8 cellular contexts compared by ENCODE assay signal in the genomic region with DNA sequence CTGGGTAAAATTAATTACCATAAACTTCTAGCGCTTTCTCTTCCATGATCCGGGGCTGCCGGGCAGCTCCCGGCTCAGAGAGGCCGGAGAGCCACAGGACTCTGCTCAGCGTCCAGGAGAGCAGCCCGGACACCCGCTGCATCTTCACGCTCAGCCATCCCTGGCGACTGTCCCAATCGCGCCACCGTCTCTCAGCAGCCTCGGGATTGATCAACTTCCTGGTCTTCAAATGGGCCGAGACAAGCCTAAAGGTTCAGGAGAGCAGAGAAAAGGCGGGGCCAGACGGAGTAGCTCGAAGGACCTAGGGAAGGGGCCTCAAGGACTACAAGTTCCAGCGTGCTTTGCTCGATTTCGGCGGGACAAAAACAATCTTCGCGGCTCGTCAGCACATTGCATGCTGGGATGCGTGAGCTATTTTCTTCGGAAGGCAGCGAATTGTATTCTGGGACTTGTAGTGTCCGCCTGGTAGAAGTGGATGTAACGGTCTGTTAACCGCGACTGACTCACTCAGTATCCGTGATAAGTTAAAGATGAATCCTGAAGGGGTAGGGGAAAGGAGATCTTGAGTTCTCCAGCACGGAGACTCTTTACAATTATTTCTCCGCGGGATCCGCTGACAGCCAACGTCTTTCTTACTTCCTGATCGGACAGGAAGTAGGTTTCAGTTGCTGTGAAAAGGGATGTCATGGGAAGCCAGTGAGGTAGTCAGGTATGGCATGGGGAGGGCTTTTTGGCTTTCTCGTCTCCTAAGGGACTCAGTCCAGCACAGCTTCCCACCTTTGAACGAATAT. TPM values are rescaled to one million over a fixed set of nuclear protein-coding genes. Genes with fewer than 3 reads are reported as not detected.
DNase-seq lines count a peak whose midpoint lies in the region; ATAC-seq, FAIRE-seq and TF ChIP-seq lines count a peak whose summit lies in the region.

A gene with protein sequence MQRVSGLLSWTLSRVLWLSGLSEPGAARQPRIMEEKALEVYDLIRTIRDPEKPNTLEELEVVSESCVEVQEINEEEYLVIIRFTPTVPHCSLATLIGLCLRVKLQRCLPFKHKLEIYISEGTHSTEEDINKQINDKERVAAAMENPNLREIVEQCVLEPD (minus strand): TSS at position 212 of the 791 bp plus-strand sequence. CDS start 70 bp downstream, at position 142.

- no peaks in the 10 kb centered on the region for H3K27me3 ChIP-seq in H1 (replicated peaks in 1 of 4; ENCODE audit: control insufficient read depth in 3 of 4, extremely low read depth in 1 of 4, insufficient read depth in 3 of 4, low read length in 3 of 4)

- H3K36me3 Mint-ChIP-seq in memory B cell: peaks cover 4% of the 10 kb centered on the region

- no peaks in the 10 kb centered on the region for H3K9me3 ChIP-seq in H1 (ENCODE audit: insufficient read depth in 2 of 2, low read depth in 1 of 2, low read length in 1 of 2)

- 2% methylated on average over 38 of the region's 41 CpGs; no CpG with 5 or more reads in 1 of the 2 experiments for WGBS in H1 (ENCODE audit: extremely low coverage in 1 of 2, insufficient coverage in 1 of 2, insufficient read length in 1 of 2, insufficient replicate concordance in 2 of 2, low coverage in 1 of 2, low lambda C conversion rate in 2 of 2, missing lambda C conversion rate in 1 of 2), 2 experiments

- no peak for TF ChIP-seq RAD21 in H1 (IDR thresholded peaks at IDR 0.05 in 1 of 2, conservative IDR thresholded peaks at IDR 0.05 in 1 of 2; ENCODE audit: low read depth in 2 of 2, low read length in 2 of 2)

- H4K5ac ChIP-seq in H1 (ENCODE audit: insufficient read length, low read depth, low read length): peak within 1 kb of the TSS; percentile 79

- H2AFZ ChIP-seq in H1 (ENCODE audit: low read length): peak within 1 kb of the TSS; percentile 99

- peaks cover 0 to 52% of the 10 kb centered on the region in 2 experiments; a peak in 2 of 4 replicates for H3K79me2 ChIP-seq in H1 (ENCODE audit: control insufficient read depth in 1 of 2, insufficient read depth in 2 of 2, low read length in 2 of 2)

- peak within 1 kb of the TSS; percentile 100 for H3K4me3 Mint-ChIP-seq in memory B cell

- peak within 1 kb of the TSS; percentile 85 to 92 for H3K4me2 ChIP-seq in H1 (ENCODE audit: insufficient read depth in 1 of 2, low read depth in 2 of 2, low read length in 2 of 2)

- peaks cover 0 to 2% of the 10 kb centered on the region in 2 experiments for H4K20me1 ChIP-seq in H1 (replicated peaks in 1 of 2; ENCODE audit: control insufficient read depth in 1 of 2, insufficient read depth in 2 of 2, low read length in 2 of 2)

- ATAC-seq in GM21360 (IDR thresholded peaks at IDR 0.05; ENCODE audit: unreplicated experiment): peak; percentile 56
- peak; percentile 59 for ATAC-seq in memory B cell (ENCODE audit: low read depth)

- H3K9me3 Mint-ChIP-seq in memory B cell: no peaks in the 10 kb centered on the region

- peak within 1 kb of the TSS; percentile 98 for H3K18ac ChIP-seq in H1 (ENCODE audit: extremely low read depth, low read length)

- H2BK5ac ChIP-seq in H1 (ENCODE audit: low read depth, low read length): peak within 1 kb of the TSS; percentile 80

- H3K4me1 Mint-ChIP-seq in memory B cell: peaks cover 46% of the 10 kb centered on the region

- H3K36me3 ChIP-seq in H1 (ENCODE audit: control insufficient read depth in 2 of 4, insufficient read depth in 4 of 4, low read length in 3 of 4): peaks cover 0 to 9% (median 0%) of the 10 kb centered on the region in 4 experiments; a peak in 2 of 8 replicates

- peaks cover 4% of the 10 kb centered on the region for H3K79me1 ChIP-seq in H1 (ENCODE audit: low read depth, low read length)

- peak; percentile 48 to 74; a peak in 2 of 3 replicates for TF ChIP-seq POLR2A in H1 (IDR thresholded peaks at IDR 0.05; ENCODE audit: control extremely low read depth in 1 of 2, low read depth in 2 of 2, low read length in 2 of 2)

- peak; percentile 90 for DNase-seq in COLO829 (ENCODE audit: low spot score)
- peak; percentile 99 for DNase-seq in HT1080 (ENCODE audit: low read depth)
- peak; percentile 100 for DNase-seq in NOMO-1 treated with DMSO at 0.1 percent for 48 hours (lab: John Stamatoyannopoulos, UW; ENCODE audit: unreplicated experiment)
- peak; percentile 81 to 86 for DNase-seq in activated CD8-positive, alpha-beta memory T cell treated with anti-CD3 and anti-CD28 coated beads for 4 hours (ENCODE audit: low read depth in 2 of 2)
- DNase-seq in H1 (ENCODE audit: low read depth in 1 of 2, low spot score in 2 of 2): peak; percentile 88 to 95
- peak; percentile 82 for DNase-seq in memory B cell (ENCODE audit: low spot score in 2 of 2)
- DNase-seq in stimulated activated CD8-positive, alpha-beta memory T cell treated with anti-CD3 and anti-CD28 coated beads, Interleukin-12 subunit alpha, Interleukin-12 subunit beta, amount 100 ng/mL, for 24 hours (ENCODE audit: extremely low read depth): peak; percentile 83

- peaks cover 12% of the 10 kb centered on the region for H3K23me2 ChIP-seq in H1 (ENCODE audit: low read depth, low read length)

- H3K14ac ChIP-seq in H1 (ENCODE audit: insufficient read length): no peak within 1 kb of the TSS

- H3K9ac ChIP-seq in H1 (replicated peaks in 1 of 4; ENCODE audit: extremely low read depth in 1 of 4, low read depth in 3 of 4, low read length in 3 of 4): peak within 1 kb of the TSS; percentile 32 to 94 (median 84)

- TF ChIP-seq EP300 in H1 (IDR thresholded peaks at IDR 0.05; ENCODE audit: borderline replicate concordance in 1 of 2, low read depth in 2 of 2, low read length in 2 of 2): no peak

- H3K4ac ChIP-seq in H1 (replicated peaks; ENCODE audit: insufficient read length, low read depth, low read length): no peak within 1 kb of the TSS

- no peak within 1 kb of the TSS for H2BK120ac ChIP-seq in H1 (replicated peaks; ENCODE audit: low read depth, low read length)

- peak within 1 kb of the TSS; percentile 35 for H3K56ac ChIP-seq in H1 (replicated peaks; ENCODE audit: insufficient read length, low read depth, low read length)

- no peaks in the 10 kb centered on the region for H3K27me3 Mint-ChIP-seq in memory B cell

- H2BK20ac ChIP-seq in H1 (ENCODE audit: low read length): peak within 1 kb of the TSS; percentile 75

- H3K27ac ChIP-seq in H1 (ENCODE audit: low read depth, low read length): peak within 1 kb of the TSS; percentile 66

- no peak within 1 kb of the TSS for H3K23ac ChIP-seq in H1 (ENCODE audit: insufficient read length)

- peaks cover 2 to 6% (median 4%) of the 10 kb centered on the region in 4 experiments for H3K4me1 ChIP-seq in H1 (replicated peaks in 1 of 4; ENCODE audit: control insufficient read depth in 3 of 4, insufficient read depth in 4 of 4, low read length in 3 of 4)

- POLR2A ChIA-PET in H1 (lab: Charles Lee; ENCODE audit: partially characterized antibody): interaction anchor here (0.6 to 2.1 kb wide), 16 partner anchors 10 to 493 kb away, joined by 3 to 10 read pairs (median 3); partner anchors contain the start of gene PPIB

- no peak within 1 kb of the TSS for H4K91ac ChIP-seq in H1 (replicated peaks; ENCODE audit: insufficient read length, low read length)

- TF ChIP-seq CTCF in H1 (IDR thresholded peaks at IDR 0.05; ENCODE audit: control extremely low read depth in 1 of 3, insufficient read depth in 1 of 3, low read depth in 1 of 3, low read length in 3 of 3): no peak

- no peak within 1 kb of the TSS for H2AK5ac ChIP-seq in H1 (ENCODE audit: low read depth, low read length)

- CTCF ChIA-PET in H1 (lab: Charles Lee; ENCODE audit: partially characterized antibody): interaction anchor here (0.6 to 2.1 kb wide), 9 partner anchors 11 to 293 kb away, joined by 3 to 8 read pairs (median 3); no protein-coding TSS in a partner anchor

- H2BK15ac ChIP-seq in H1 (ENCODE audit: low read length): peak within 1 kb of the TSS; percentile 84; the same call in 1 of the 2 replicates

- peak within 1 kb of the TSS; percentile 99 for H3K27ac Mint-ChIP-seq in memory B cell

- peak within 1 kb of the TSS; percentile 78 to 92 (median 83) for H3K4me3 ChIP-seq in H1 (ENCODE audit: extremely low read depth in 1 of 4, insufficient read depth in 2 of 4, low read depth in 3 of 4, low read length in 4 of 4)

- H4K8ac ChIP-seq in H1 (ENCODE audit: extremely low read depth, insufficient read depth, low read length): peak within 1 kb of the TSS; percentile 88; the same call in 1 of the 2 replicates

- peak; percentile 65 for FAIRE-seq in H1 (lab: Jason Lieb, UNC)

- H2BK12ac ChIP-seq in H1 (ENCODE audit: low read depth, low read length): peak within 1 kb of the TSS; percentile 75

TF ChIP-seq in H1, 55 proteins besides CTCF, POLR2A, EP300 and RAD21 (continues in another document):
- TF ChIP-seq TAF7 (optimal IDR thresholded peaks at IDR 0.05; ENCODE audit: borderline replicate concordance, low read depth, low read length) (peak; percentile 57), USF2 (IDR thresholded peaks at IDR 0.05; ENCODE audit: low read length) (no peak), CTBP2 (IDR thresholded peaks at IDR 0.05; ENCODE audit: borderline replicate concordance, insufficient read depth, insufficient read length, low read length) (peak; percentile 77), HDAC6 (IDR thresholded peaks at IDR 0.05; ENCODE audit: low read depth, low read length) (no peak), CBX5 (IDR thresholded peaks at IDR 0.05; ENCODE audit: low read depth, low read length) (no peak), ZNF274 (IDR thresholded peaks at IDR 0.05; ENCODE audit: borderline replicate concordance, extremely low read depth, low read length) (no peak), SIN3A (conservative IDR thresholded peaks at IDR 0.05 in 1 of 2, IDR thresholded peaks at IDR 0.05 in 1 of 2; ENCODE audit: low read depth in 1 of 2, low read length in 2 of 2) (peak in 1 of 2 experiments; percentile 82; a peak in 1 of 4 replicates)

RNA-seq across cellular contexts. Expression of the gene that starts here (rescaled TPM):
- 150 and 157 TPM in 2 replicates for total RNA-seq in HT1080 (2014; rRNA removed; shearing (Covaris generic))
- polyA plus RNA-seq in HT1080 (2015; cell fraction: cytosol; rRNA removed): 115 and 136 TPM in 2 replicates
- polyA plus RNA-seq in HT1080 (2015; cell fraction: nucleus; rRNA removed): 37.2 and 55.5 TPM in 2 replicates
- total RNA-seq in H1 (2021; fragmentation: NEBNext Ultra II Directional; extraction: Animal tissue kit (Norgen Biotek cat#: 25700)): 86.5 and 89.3 TPM in 2 replicates
- 40.7 and 76.4 TPM in 2 replicates for polyA plus RNA-seq in H1 (2011; rRNA removed)
- 87.4 TPM for polyA plus RNA-seq in H1 (2011; cell fraction: cytosol; rRNA removed)
- 29.0 TPM for polyA plus RNA-seq in H1 (2011; cell fraction: nucleus; rRNA removed)
- polyA plus RNA-seq in H1 (2012, experiment 1 of 2): 55.9 to 82.6 TPM (median 60.0 TPM) in 4 replicates
- 129 TPM for polyA plus RNA-seq in H1 (2012, experiment 2 of 2)
- polyA plus RNA-seq in H1 (2013, experiment 1 of 2): 62.6 TPM
- polyA plus RNA-seq in H1 (2013, experiment 2 of 2): 63.5 TPM
- 11.1 and 13.9 TPM in 2 replicates for polyA minus RNA-seq in H1 (2011; rRNA and poly(A)+ RNA removed)
- polyA minus RNA-seq in H1 (2011; cell fraction: cytosol; rRNA and poly(A)+ RNA removed): 19.9 TPM
- polyA minus RNA-seq in H1 (2011; cell fraction: nucleus; rRNA and poly(A)+ RNA removed): 13.8 TPM

Comparison
In these comparisons a context has a peak if more than half of its experiments do, and no peak if none do; other contexts are left out.
1. Peak in every context shown above with its lines: DNase-seq, ATAC-seq, H3K4me3 ChIP-seq and H3K27ac ChIP-seq.